ENCODE assay signal across 12 cellular contexts in genomic region chr10:128540806-128541739, GRCh38.
DNase-seq lines count a peak whose midpoint lies in the region; ATAC-seq and TF ChIP-seq lines count a peak whose summit lies in the region.
"Had no signal": no experiment of that assay in that cellular context is flagged by ENCODE, and none has a peak within 500 bp of the region (broad histone marks: within the 10 kb centered on the region; RNA-seq: fewer than 3 reads in every experiment).

No MANE protein-coding gene starts in this region.

- peak; percentile 87 for DNase-seq in DMS 273 (lab: John Stamatoyannopoulos, UW; ENCODE audit: unreplicated experiment)
- peak; percentile 20 for DNase-seq in NCI-H524 treated with DMSO at 0.1 percent for 48 hours (lab: John Stamatoyannopoulos, UW)
- peak; percentile 7 to 23 for DNase-seq in heart right ventricle
- DNase-seq in occipital lobe (lab: John Stamatoyannopoulos, UW), result peak; percentile 10
- no peak for DNase-seq in HuH-7 (ENCODE audit: low spot score)
- no peak for DNase-seq in SHP77 (lab: John Stamatoyannopoulos, UW)
- DNase-seq: activated CD4-positive, alpha-beta T cell treated with anti-CD3 and anti-CD28 coated beads, Interleukin-2, amount 10 ng/mL, durations not matched to agents 24 days and 14 days; AML-193; erythroblast; NCI-H1092 treated with DMSO at 0.1 percent for 48 hours had no signal

- ATAC-seq in heart right ventricle, result peak in 6 of 8 donors; percentile 36 to 71 (median 50)
- no peak for ATAC-seq in GM19452 (IDR thresholded peaks at IDR 0.05; ENCODE audit: unreplicated experiment)
- ATAC-seq in HG02938 (IDR thresholded peaks at IDR 0.05; ENCODE audit: unreplicated experiment), result no peak

- no peaks in the 10 kb centered on the region for H3K36me3 ChIP-seq in heart right ventricle

- peak overlapping the region in 9 of 10 donors; percentile 20 to 49 (median 27) for H3K4me3 ChIP-seq in heart right ventricle

- H3K27ac ChIP-seq in heart right ventricle, result peak overlapping the region in 6 of 10 donors; percentile 28 to 80 (median 66)

- peak in 6 of 9 donors; percentile 21 to 55 (median 38) for TF ChIP-seq CTCF in heart right ventricle (IDR thresholded peaks at IDR 0.05)

- no peaks in the 10 kb centered on the region for H3K9me3 ChIP-seq in heart right ventricle

- peaks cover 0 to 66% (median 49%) of the 10 kb centered on the region in 7 donors for H3K27me3 ChIP-seq in heart right ventricle

- intact Hi-C loops in heart right ventricle (cut with DNase I), result loop anchor here in 4 of 10 donors (5.0 to 10.0 kb wide), 4 partner anchors 314 to 1431 kb away; no protein-coding TSS in a partner anchor

- H3K4me1 ChIP-seq in heart right ventricle, result peaks cover 0 to 24% (median 7%) of the 10 kb centered on the region in 9 donors

- 12 to 14% methylated on average over 45 of the region's 45 CpGs for WGBS in heart right ventricle, 2 donors

Comparison
In these comparisons a context has a peak if more than half of its experiments do, and no peak if none do; other contexts are left out.
1. DNase-seq: peak in DMS 273 (single experiment), NCI-H524 treated with DMSO at 0.1 percent for 48 hours (single experiment), heart right ventricle (2 of 2) and occipital lobe (single experiment); none in HuH-7 (single experiment) and SHP77 (0 of 2).
2. ATAC-seq: peak in heart right ventricle (6 of 8); none in GM19452 (single experiment) and HG02938 (single experiment).